In genomic region chr2:26438526-26438925, GRCh38 we compare ENCODE assay signal across 2 cellular contexts.
TF ChIP-seq lines count a peak whose summit lies in the region.

No MANE protein-coding gene starts in this region.

TF ChIP-seq in IMR-90, 13 proteins besides CTCF, POLR2A, EP300 and RAD21:
- TF ChIP-seq FOS (IDR thresholded peaks at IDR 0.05; ENCODE audit: low read depth, low read length) (no peak), MAZ (IDR thresholded peaks at IDR 0.05; ENCODE audit: borderline replicate concordance, low read depth, low read length) (no peak), CEBPB (IDR thresholded peaks at IDR 0.05; ENCODE audit: low read depth, low read length) (no peak), BHLHE40 (IDR thresholded peaks at IDR 0.05; ENCODE audit: low read depth, low read length) (no peak), CHD1 (IDR thresholded peaks at IDR 0.05; ENCODE audit: low read depth, low read length) (no peak)

TF ChIP-seq in H1, 55 proteins besides CTCF, POLR2A, EP300 and RAD21:
- TF ChIP-seq ATF3 (IDR thresholded peaks at IDR 0.05; ENCODE audit: insufficient read depth, low read depth, low read length) (no peak), YY1 (IDR thresholded peaks at IDR 0.05; ENCODE audit: low read depth, low read length) (no peak), ZNF274 (IDR thresholded peaks at IDR 0.05; ENCODE audit: borderline replicate concordance, extremely low read depth, low read length) (no peak), RNF2 (IDR thresholded peaks at IDR 0.05; ENCODE audit: borderline replicate concordance, low read depth, low read length, missing control alignments, poor library complexity, severe bottlenecking) (no peak), TCF12 (IDR thresholded peaks at IDR 0.05; ENCODE audit: low read depth, low read length) (no peak), TAF1 (IDR thresholded peaks at IDR 0.05; ENCODE audit: low read depth, low read length) (no peak), GTF2F1 (IDR thresholded peaks at IDR 0.05; ENCODE audit: borderline replicate concordance, low read depth, low read length) (no peak), TAF7 (optimal IDR thresholded peaks at IDR 0.05; ENCODE audit: borderline replicate concordance, low read depth, low read length) (no peak), POU5F1 (IDR thresholded peaks at IDR 0.05; ENCODE audit: low read depth, low read length) (no peak), EZH2 (IDR thresholded peaks at IDR 0.05; ENCODE audit: low read depth, low read length, severe bottlenecking) (no peak), HDAC2 (IDR thresholded peaks at IDR 0.05; ENCODE audit: borderline replicate concordance in 1 of 2, low read depth in 2 of 2, low read length in 2 of 2) (no peak), SP4 (IDR thresholded peaks at IDR 0.05; ENCODE audit: low read length) (no peak), HDAC6 (IDR thresholded peaks at IDR 0.05; ENCODE audit: low read depth, low read length) (no peak)
- TF ChIP-seq, protein P1, sequence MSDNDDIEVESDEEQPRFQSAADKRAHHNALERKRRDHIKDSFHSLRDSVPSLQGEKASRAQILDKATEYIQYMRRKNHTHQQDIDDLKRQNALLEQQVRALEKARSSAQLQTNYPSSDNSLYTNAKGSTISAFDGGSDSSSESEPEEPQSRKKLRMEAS (IDR thresholded peaks at IDR 0.05): no peak
TF ChIP-seq in H1: peak in this region for 0.
